In genomic region chr10:12504176-12504575, GRCh38 we compare ENCODE assay signal across 17 cellular contexts.
"Had no signal": no experiment of that assay in that cellular context is flagged by ENCODE, and none has a peak within 500 bp of the region (broad histone marks: within the 10 kb centered on the region; RNA-seq: fewer than 3 reads in every experiment).

No MANE protein-coding gene starts in this region.

- H3K27ac ChIP-seq: esophagus squamous epithelium, gastroesophageal sphincter, parathyroid adenoma, psoas muscle, sigmoid colon, skin epidermis, tibial artery, upper lobe of left lung had no signal

- DNase-seq: effector memory CD8-positive, alpha-beta T cell; esophagus squamous epithelium; foreskin fibroblast; glutamatergic neuron; immature natural killer cell; mesendoderm; naive B cell; occipital lobe; psoas muscle; sigmoid colon; stimulated activated CD4-positive, alpha-beta T cell treated with anti-CD3 and anti-CD28 coated beads, Interleukin-12 subunit alpha, Interleukin-12 subunit beta, amount 100 ng/mL, for 4 hours; stimulated activated naive CD4-positive, alpha-beta T cell treated with Interleukin-2 at 50 U/mL for 16 hours had no signal

- H3K4me3 ChIP-seq: esophagus squamous epithelium, gastroesophageal sphincter, psoas muscle, sigmoid colon, skin epidermis, tibial artery, upper lobe of left lung had no signal
